21 cellular contexts compared by ENCODE assay signal in the genomic region with DNA sequence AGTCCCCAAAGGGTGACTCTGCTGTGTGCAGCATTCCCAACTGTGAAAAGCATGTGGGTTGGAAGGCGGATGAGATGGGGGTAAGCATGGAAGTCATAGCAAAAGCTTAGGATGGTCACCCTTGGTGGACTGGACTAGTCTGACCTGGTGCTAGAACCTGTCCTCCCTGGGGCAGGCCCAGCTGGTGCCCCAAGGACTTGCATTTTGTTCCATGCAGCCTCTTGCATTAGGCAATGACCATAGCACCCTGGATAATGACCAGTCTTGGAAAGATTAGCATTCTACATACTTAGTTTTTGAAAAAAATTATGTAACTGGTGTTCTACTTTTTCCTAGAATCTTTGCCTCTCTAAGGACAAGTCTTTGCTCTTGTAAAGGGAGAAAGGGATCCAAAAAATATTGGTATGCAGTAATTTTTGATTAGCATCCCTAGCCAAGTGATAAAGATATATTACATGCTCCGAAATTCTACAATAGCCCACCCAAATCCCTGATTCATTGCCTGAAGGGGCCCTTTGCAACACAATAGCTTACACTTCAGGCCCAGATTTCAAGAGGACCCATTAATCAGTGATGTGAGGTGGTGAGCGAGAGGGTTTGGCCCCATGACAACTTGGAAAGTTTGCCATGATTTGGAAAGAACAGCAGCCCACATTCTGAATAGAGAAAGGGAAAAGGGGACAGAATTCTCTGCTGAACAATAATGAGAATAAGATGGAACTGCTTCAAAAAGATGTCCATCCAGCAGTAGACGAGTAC.
DNase-seq lines count a peak whose midpoint lies in the region; ATAC-seq and TF ChIP-seq lines count a peak whose summit lies in the region.
"Had no signal": no experiment of that assay in that cellular context is flagged by ENCODE, and none has a peak within 500 bp of the region (broad histone marks: within the 10 kb centered on the region; RNA-seq: fewer than 3 reads in every experiment).

No MANE protein-coding gene starts in this region.

- ATAC-seq in HG02571 (IDR thresholded peaks at IDR 0.05; ENCODE audit: unreplicated experiment), result no peak
- ATAC-seq: HepG2 had no signal

- H3K27me3 ChIP-seq in MG63 (no peaks in the 10 kb centered on the region), fibroblast of lung (ENCODE audit: control insufficient read depth, insufficient read depth, low read length) (no peaks in the 10 kb centered on the region), mucosa of rectum (ENCODE audit: control insufficient read depth in 2 of 2, insufficient read depth in 2 of 2, low read length in 2 of 2) (no peaks in the 10 kb centered on the region)
- H3K27me3 ChIP-seq: cardiac muscle cell, neutrophil had no signal

- no peaks in the 10 kb centered on the region for H4K20me1 ChIP-seq in fibroblast of lung (ENCODE audit: control insufficient read depth, extremely low read depth, insufficient read depth, low read length)

- H2AFZ ChIP-seq in fibroblast of lung (ENCODE audit: low read length), result no peak overlapping the region

- peak; percentile 32 for DNase-seq in MG63
- peak; percentile 73 to 74 for DNase-seq in fibroblast of lung (ENCODE audit: low read depth in 2 of 2)
- peak in 2 of 49 donors; percentile 6 to 22 for DNase-seq in substantia nigra (lab: John Stamatoyannopoulos, UW)
- no peak for DNase-seq in NCI-H82 (lab: John Stamatoyannopoulos, UW)
- DNase-seq in stimulated activated CD4-positive, alpha-beta T cell treated with anti-CD3 and anti-CD28 coated beads, Interleukin-2, amount 100 ng/mL, for 24 hours, result no peak
- DNase-seq in T1000 (lab: John Stamatoyannopoulos, UW), result no peak
- DNase-seq: ACHN; activated CD4-positive, alpha-beta T cell treated with anti-CD3 and anti-CD28 coated beads, Interleukin-2, amount 10 ng/mL, durations not matched to agents 7 days and 5 days; effector memory CD4-positive, alpha-beta T cell; foreskin melanocyte; MM.1S; NCI-H1694 treated with DMSO at 0.1 percent for 48 hours; NCI-H446 treated with DMSO at 0.1 percent for 48 hours; stimulated activated CD4-positive, alpha-beta T cell treated with anti-CD3 and anti-CD28 coated beads, Interleukin-4, amount 100 ng/mL, for 1 hour; T-helper 9 cell had no signal

- H3K36me3 ChIP-seq in MG63, result no peaks in the 10 kb centered on the region
- H3K36me3 ChIP-seq in fibroblast of lung (ENCODE audit: control insufficient read depth, insufficient read depth, low read length), result no peaks in the 10 kb centered on the region
- H3K36me3 ChIP-seq in mucosa of rectum (ENCODE audit: control insufficient read depth in 2 of 2, insufficient read depth in 2 of 2, low read length in 2 of 2), result no peaks in the 10 kb centered on the region
- H3K36me3 ChIP-seq: cardiac muscle cell, neutrophil had no signal

- H3K4me3 ChIP-seq in MG63 (no peak overlapping the region), fibroblast of lung (replicated peaks in 1 of 4; ENCODE audit: control extremely low read depth in 1 of 4, insufficient read depth in 1 of 4, low read depth in 3 of 4, low read length in 4 of 4) (no peak overlapping the region), mucosa of rectum (ENCODE audit: low read length in 2 of 2) (no peak overlapping the region)
- H3K4me3 ChIP-seq: cardiac muscle cell, lung had no signal

- H3K9me3 ChIP-seq in MG63 (no peaks in the 10 kb centered on the region), fibroblast of lung (ENCODE audit: control insufficient read depth, insufficient read depth, low read depth, low read length) (no peaks in the 10 kb centered on the region), mucosa of rectum (ENCODE audit: control insufficient read depth in 2 of 2, low read length in 2 of 2) (no peaks in the 10 kb centered on the region)
- H3K9me3 ChIP-seq: neutrophil had no signal

- H3K4me2 ChIP-seq in fibroblast of lung (ENCODE audit: extremely low read depth, insufficient read depth, low read length), result peak overlapping the region; percentile 49

- H3K9ac ChIP-seq in fibroblast of lung (ENCODE audit: insufficient read depth, low read length), result no peak overlapping the region
- no peak overlapping the region for H3K9ac ChIP-seq in mucosa of rectum (ENCODE audit: low read depth in 1 of 2, low read length in 2 of 2)

- H3K79me2 ChIP-seq in fibroblast of lung (ENCODE audit: control insufficient read depth, insufficient read depth, low read length), result no peaks in the 10 kb centered on the region

- TF ChIP-seq CTCF in fibroblast of lung (conservative IDR thresholded peaks at IDR 0.05 in 1 of 2, IDR thresholded peaks at IDR 0.05 in 1 of 2; ENCODE audit: low read depth in 1 of 2, low read length in 2 of 2), result no peak

- H3K4me1 ChIP-seq in fibroblast of lung (ENCODE audit: control insufficient read depth, extremely low read depth, insufficient read depth, low read length), result peaks cover 22% of the 10 kb centered on the region
- no peaks in the 10 kb centered on the region for H3K4me1 ChIP-seq in mucosa of rectum (ENCODE audit: control insufficient read depth in 2 of 2, insufficient read depth in 2 of 2, low read length in 2 of 2)

- H3K27ac ChIP-seq in fibroblast of lung (ENCODE audit: insufficient read depth, low read length), result no peak overlapping the region
- peak overlapping the region; percentile 20 to 25 for H3K27ac ChIP-seq in mucosa of rectum (ENCODE audit: low read depth in 2 of 2, low read length in 2 of 2)
- peak overlapping the region; percentile 83 for H3K27ac ChIP-seq in substantia nigra (ENCODE audit: low read depth, low read length, poor library complexity, severe bottlenecking)
- H3K27ac ChIP-seq: cardiac muscle cell, neutrophil had no signal

Comparison
In these comparisons a context has a peak if more than half of its experiments do, and no peak if none do; other contexts are left out.
1. DNase-seq: peak in MG63 (single experiment) and fibroblast of lung (2 of 2); none in NCI-H82 (single experiment), stimulated activated CD4-positive, alpha-beta T cell treated with anti-CD3 and anti-CD28 coated beads, Interleukin-2, amount 100 ng/mL, for 24 hours (0 of 2) and T1000 (single experiment).